Comparison of ENCODE assay signal across 14 cellular contexts in the genomic region with DNA sequence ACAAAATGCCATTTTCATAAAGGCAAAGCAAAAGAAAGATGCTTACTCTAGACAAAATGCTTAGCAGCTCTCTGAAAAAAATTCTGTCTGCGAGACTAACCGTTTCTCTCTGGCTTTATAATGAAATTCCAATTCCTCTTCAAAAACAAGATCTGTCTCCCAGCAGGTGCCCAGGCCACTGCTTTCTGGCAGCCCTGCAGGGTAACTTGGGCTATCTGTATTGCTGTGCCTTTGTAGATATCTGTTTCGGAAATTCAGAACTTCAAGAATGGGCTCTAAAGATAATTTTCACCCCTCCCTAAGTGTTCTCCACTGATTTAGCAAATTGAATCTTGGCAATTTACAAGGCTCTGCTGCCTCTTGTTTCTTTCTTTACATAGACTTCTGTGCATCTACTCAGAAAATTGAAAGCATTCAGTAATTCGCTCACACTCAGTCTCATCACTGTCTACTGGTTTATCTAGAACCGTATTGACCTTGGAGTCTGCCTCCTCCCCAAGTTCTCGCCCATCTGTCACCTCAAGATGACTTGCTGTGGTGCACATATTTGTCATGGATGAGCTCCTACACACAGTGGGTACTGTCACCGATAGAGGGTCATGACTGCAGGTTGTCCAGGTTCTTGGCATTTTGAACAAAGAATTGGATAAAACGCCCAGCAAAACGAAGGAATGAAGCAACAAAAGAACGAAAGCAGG. TPM values are rescaled to one million over a fixed set of nuclear protein-coding genes. Genes with fewer than 3 reads are reported as not detected.
DNase-seq lines count a peak whose midpoint lies in the region; ATAC-seq and TF ChIP-seq lines count a peak whose summit lies in the region.
"Had no signal": no experiment of that assay in that cellular context is flagged by ENCODE, and none has a peak within 500 bp of the region (broad histone marks: within the 10 kb centered on the region; RNA-seq: fewer than 3 reads in every experiment).

No MANE protein-coding gene starts in this region.

- no peak for ATAC-seq in natural killer cell treated with Interleukin-12 subunit alpha and Interleukin-12 subunit beta and Interleukin-15 and Interleukin-18, amount 100 ng/mL, for 72 hours
- ATAC-seq in natural killer cell (no peak), memory B cell (ENCODE audit: low read depth) (no peak), GM18519 (IDR thresholded peaks at IDR 0.05; ENCODE audit: low FRiP score, unreplicated experiment) (no peak)

- peaks cover 36 to 40% of the 10 kb centered on the region in 2 donors for H3K4me1 Mint-ChIP-seq in natural killer cell treated with Interleukin-12 subunit alpha and Interleukin-12 subunit beta and Interleukin-15 and Interleukin-18, amount 100 ng/mL, for 72 hours (ENCODE audit: low read depth in 2 of 2)
- H3K4me1 Mint-ChIP-seq in natural killer cell (peaks cover 18 to 23% of the 10 kb centered on the region in 2 donors), memory B cell (peaks cover 19% of the 10 kb centered on the region)

- peaks cover 9% of the 10 kb centered on the region for H3K9me3 Mint-ChIP-seq in natural killer cell treated with Interleukin-12 subunit alpha and Interleukin-12 subunit beta and Interleukin-15 and Interleukin-18, amount 100 ng/mL, for 72 hours
- H3K9me3 Mint-ChIP-seq in natural killer cell (no peaks in the 10 kb centered on the region), memory B cell (peaks cover 3% of the 10 kb centered on the region)
- H3K9me3 Mint-ChIP-seq: activated naive CD4-positive, alpha-beta T cell treated with anti-CD3 and anti-CD28 coated beads, Interleukin-2, amount 50 U/mL, for 24 hours had no signal

- peak overlapping the region; percentile 6 to 91 for H3K27ac Mint-ChIP-seq in natural killer cell treated with Interleukin-12 subunit alpha and Interleukin-12 subunit beta and Interleukin-15 and Interleukin-18, amount 100 ng/mL, for 72 hours
- H3K27ac Mint-ChIP-seq in natural killer cell (peak overlapping the region in 1 of 2 donors; percentile 29), memory B cell (no peak overlapping the region)
- H3K27ac Mint-ChIP-seq: activated naive CD4-positive, alpha-beta T cell treated with anti-CD3 and anti-CD28 coated beads, Interleukin-2, amount 50 U/mL, for 24 hours had no signal

- H3K27me3 Mint-ChIP-seq in natural killer cell treated with Interleukin-12 subunit alpha and Interleukin-12 subunit beta and Interleukin-15 and Interleukin-18, amount 100 ng/mL, for 72 hours: peaks cover 6 to 8% of the 10 kb centered on the region in 2 donors
- H3K27me3 Mint-ChIP-seq in natural killer cell (ENCODE audit: low read depth in 2 of 2) (peaks cover 6 to 7% of the 10 kb centered on the region in 2 donors), memory B cell (no peaks in the 10 kb centered on the region)
- H3K27me3 Mint-ChIP-seq: activated naive CD4-positive, alpha-beta T cell treated with anti-CD3 and anti-CD28 coated beads, Interleukin-2, amount 50 U/mL, for 24 hours had no signal

- no peak for DNase-seq in natural killer cell treated with Interleukin-12 subunit alpha and Interleukin-12 subunit beta and Interleukin-15 and Interleukin-18, amount 100 ng/mL, for 72 hours (ENCODE audit: low spot score)
- no peak for DNase-seq in natural killer cell
- no peak for DNase-seq in adipocyte (ENCODE audit: low read depth)
- DNase-seq in memory B cell (ENCODE audit: low spot score in 2 of 2): no peak
- no peak for DNase-seq in A172 (ENCODE audit: low spot score)
- no peak for DNase-seq in amniotic stem cell (lab: John Stamatoyannopoulos, UW)
- no peak for DNase-seq in NCI-H1092 (lab: John Stamatoyannopoulos, UW)
- DNase-seq: NCI-H1930, SIG-M5, trophoblast cell had no signal

- intact Hi-C loops in natural killer cell (cut with micrococcal nuclease): no loop called here

- no peak for TF ChIP-seq CTCF in natural killer cell (IDR thresholded peaks at IDR 0.05)

- H3K27me3 ChIP-seq in adipocyte (replicated peaks; ENCODE audit: control insufficient read depth, insufficient read depth, low read length): no peaks in the 10 kb centered on the region
- H3K27me3 ChIP-seq: BLaER1 had no signal

- H3K36me3 ChIP-seq in adipocyte (ENCODE audit: control insufficient read depth, insufficient read depth, low read length, severe bottlenecking): no peaks in the 10 kb centered on the region
- H3K36me3 ChIP-seq: BLaER1 had no signal

- no peaks in the 10 kb centered on the region for H3K9me3 ChIP-seq in adipocyte (ENCODE audit: control insufficient read depth, low read length)

- H3K4me3 ChIP-seq in adipocyte (ENCODE audit: low read length): peak overlapping the region; percentile 69
- H3K4me3 ChIP-seq: BLaER1 had no signal

- no peak overlapping the region for H3K4me3 Mint-ChIP-seq in natural killer cell treated with Interleukin-12 subunit alpha and Interleukin-12 subunit beta and Interleukin-15 and Interleukin-18, amount 100 ng/mL, for 72 hours
- H3K4me3 Mint-ChIP-seq in natural killer cell (no peak overlapping the region), memory B cell (peak overlapping the region; percentile 67)
- H3K4me3 Mint-ChIP-seq: activated naive CD4-positive, alpha-beta T cell treated with anti-CD3 and anti-CD28 coated beads, Interleukin-2, amount 50 U/mL, for 24 hours had no signal

- H3K36me3 Mint-ChIP-seq in natural killer cell treated with Interleukin-12 subunit alpha and Interleukin-12 subunit beta and Interleukin-15 and Interleukin-18, amount 100 ng/mL, for 72 hours: peaks cover 8% of the 10 kb centered on the region
- H3K36me3 Mint-ChIP-seq in natural killer cell (no peaks in the 10 kb centered on the region), memory B cell (peaks cover under 1% of the 10 kb centered on the region)
- H3K36me3 Mint-ChIP-seq: activated naive CD4-positive, alpha-beta T cell treated with anti-CD3 and anti-CD28 coated beads, Interleukin-2, amount 50 U/mL, for 24 hours had no signal

- H3K9ac ChIP-seq in adipocyte (ENCODE audit: low read length): peak overlapping the region; percentile 29
- H3K9ac ChIP-seq: BLaER1 had no signal

- H3K4me1 ChIP-seq in adipocyte (ENCODE audit: control insufficient read depth, insufficient read depth, low read length): no peaks in the 10 kb centered on the region
- H3K4me1 ChIP-seq: BLaER1 had no signal

RNA-seq across cellular contexts. Expression of gene FABP7, which starts 26.4 kb away (rescaled TPM):
- total RNA-seq in natural killer cell treated with Interleukin-12 subunit alpha and Interleukin-12 subunit beta and Interleukin-15 and Interleukin-18, amount 100 ng/mL, for 72 hours: not detected
- not detected for total RNA-seq in natural killer cell
- total RNA-seq in A172 (2014; rRNA removed; shearing (Covaris generic)): 0.19 TPM in 1 of 2 replicates, not detected in the other
- total RNA-seq: pulmonary artery endothelial cell had no signal

RNA-seq across cellular contexts. Expression of gene SMPDL3A, which starts 35.9 kb away (rescaled TPM):
- total RNA-seq in natural killer cell treated with Interleukin-12 subunit alpha and Interleukin-12 subunit beta and Interleukin-15 and Interleukin-18, amount 100 ng/mL, for 72 hours: 1 to 10 TPM; 3.4 to 8.1 TPM
- total RNA-seq in natural killer cell: 1 to 10 TPM; 1.1 to 4.3 (median 3.9) TPM
- 5.3 and 6.3 TPM in 2 replicates for total RNA-seq in A172 (2014; rRNA removed; shearing (Covaris generic))
